In genomic region chr4:124851741-124852140, GRCh38 we compare ENCODE assay signal across 25 cellular contexts.
"Had no signal": no experiment of that assay in that cellular context is flagged by ENCODE, and none has a peak within 500 bp of the region (broad histone marks: within the 10 kb centered on the region; RNA-seq: fewer than 3 reads in every experiment).

No MANE protein-coding gene starts in this region.

- H3K27ac ChIP-seq: ascending aorta, KMS-11, PC-9, SJSA1 had no signal

- DNase-seq: activated CD4-positive, alpha-beta T cell treated with anti-CD3 and anti-CD28 coated beads, Interleukin-2, amount 10 ng/mL, durations not matched to agents 24 days and 14 days; activated CD4-positive, alpha-beta T cell treated with anti-CD3 and anti-CD28 coated beads, Interleukin-2, amount 50 U/mL, for 4 hours; activated CD8-positive, alpha-beta T cell treated with anti-CD3 and anti-CD28 coated beads for 36 hours; activated effector memory CD4-positive, alpha-beta T cell treated with anti-CD3 and anti-CD28 coated beads, Interleukin-2, amount 50 U/mL, for 16 hours; activated naive CD4-positive, alpha-beta T cell; activated naive CD4-positive, alpha-beta T cell treated with anti-CD3 and anti-CD28 coated beads, Interleukin-2, amount 50 U/mL, for 16 hours; activated naive CD8-positive, alpha-beta T cell treated with anti-CD3 and anti-CD28 coated beads for 36 hours; activated T-cell treated with anti-CD3 and anti-CD28 coated beads, Interleukin-2, amount 50 U/mL, for 1 hour; activated T-cell treated with anti-CD3 and anti-CD28 coated beads, Interleukin-2, amount 50 U/mL, for 72 hours; amygdala; NCI-H1105; NCI-H1417 treated with DMSO at 0.1 percent for 48 hours; NCI-H187 treated with DMSO at 0.1 percent for 48 hours; NCI-H2081; NCI-H226; NCI-H524 treated with DMSO at 0.1 percent for 48 hours; NCI-H748 treated with DMSO at 0.1 percent for 48 hours; NK-92 treated with Interleukin-12 subunit alpha and Interleukin-12 subunit beta, amount 100 ng/mL, for 24 hours; PC-9; Right ventricle myocardium superior; T-cell; T-helper 17 cell had no signal
